9 cellular contexts compared by ENCODE assay signal in the genomic region with DNA sequence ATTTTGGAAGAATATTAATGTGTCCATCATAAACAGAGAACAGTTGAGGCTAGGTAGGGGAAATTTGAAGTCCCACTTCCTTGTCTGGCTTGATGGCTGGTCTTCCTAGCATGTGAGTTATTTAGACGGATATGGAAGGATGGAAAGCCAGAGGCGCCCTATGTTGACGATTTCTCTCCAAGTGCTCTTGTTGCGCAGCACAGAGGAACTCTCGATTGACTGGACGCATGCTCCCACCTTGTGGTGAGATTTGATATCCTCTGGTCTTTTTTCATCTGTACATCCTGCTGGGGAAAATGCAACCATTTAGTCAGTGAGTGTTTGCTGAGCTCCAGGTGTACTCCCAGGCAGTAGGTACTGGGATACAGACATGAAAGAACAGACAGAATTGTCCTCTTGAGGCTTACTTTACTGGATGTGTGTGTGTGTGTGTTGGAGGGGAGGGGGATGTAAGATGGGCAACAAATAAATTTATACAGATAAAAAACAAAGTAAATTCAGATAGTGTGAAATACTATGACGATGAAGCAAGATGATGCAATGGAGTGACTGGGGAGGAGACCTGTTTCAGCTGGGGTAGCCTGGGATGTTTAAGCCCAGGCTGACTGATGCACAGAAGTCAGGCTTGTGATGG.
DNase-seq lines count a peak whose midpoint lies in the region; ATAC-seq and TF ChIP-seq lines count a peak whose summit lies in the region.
"Had no signal": no experiment of that assay in that cellular context is flagged by ENCODE, and none has a peak within 500 bp of the region (broad histone marks: within the 10 kb centered on the region; RNA-seq: fewer than 3 reads in every experiment).

No MANE protein-coding gene starts in this region.

- H3K27ac ChIP-seq in KMS-11, result no peak overlapping the region
- no peak overlapping the region for H3K27ac ChIP-seq in OCI-LY7 (ENCODE audit: low read depth, low read length, poor library complexity, severe bottlenecking)
- H3K27ac ChIP-seq in spleen, result no peak overlapping the region

- DNase-seq in activated CD4-positive, alpha-beta T cell treated with anti-CD3 and anti-CD28 coated beads for 24 hours (ENCODE audit: low read depth in 2 of 2), result peak; percentile 4 to 7
- DNase-seq in activated CD4-positive, alpha-beta T cell treated with anti-CD3 and anti-CD28 coated beads for 4 hours, result no peak
- DNase-seq in OCI-LY7 (ENCODE audit: low spot score), result peak; percentile 44
- peak; percentile 85 for DNase-seq in astrocyte of the cerebellum (ENCODE audit: low read depth)
- DNase-seq in hypothalamus (lab: John Stamatoyannopoulos, UW), result peak in 44 of 51 donors; percentile 2 to 87 (median 45)
- no peak for DNase-seq in spleen

- 13 to 17% (median 14%) methylated on average over 7 of the region's 7 CpGs for WGBS in spleen, 5 donors

- ATAC-seq in GM18502 (IDR thresholded peaks at IDR 0.05; ENCODE audit: poor library complexity, unreplicated experiment), result no peak
- ATAC-seq: CD8-positive, alpha-beta T cell had no signal

- H3K79me2 ChIP-seq in KMS-11 (ENCODE audit: insufficient read depth, low read depth) (no peaks in the 10 kb centered on the region), OCI-LY7 (ENCODE audit: insufficient read depth, low read depth, low read length) (no peaks in the 10 kb centered on the region)

- H3K27me3 ChIP-seq in KMS-11 (ENCODE audit: insufficient read depth, low read depth), result no peaks in the 10 kb centered on the region
- no peaks in the 10 kb centered on the region for H3K27me3 ChIP-seq in spleen (replicated peaks in 1 of 7)

- H3K4me3 ChIP-seq in KMS-11 (IDR thresholded peaks at IDR 0.05; ENCODE audit: insufficient read depth, low read depth, low read length), result no peak overlapping the region
- no peak overlapping the region for H3K4me3 ChIP-seq in OCI-LY7 (ENCODE audit: low read depth, low read length, poor library complexity, severe bottlenecking)
- no peak overlapping the region for H3K4me3 ChIP-seq in astrocyte of the cerebellum (ENCODE audit: low read depth, low read length)
- no peak overlapping the region for H3K4me3 ChIP-seq in spleen

- POLR2A ChIA-PET in OCI-LY7 (lab: Charles Lee), result no interaction called here

- H4K20me1 ChIP-seq in KMS-11 (ENCODE audit: insufficient read depth) (no peaks in the 10 kb centered on the region), OCI-LY7 (ENCODE audit: insufficient read depth, low read length) (no peaks in the 10 kb centered on the region)

- CTCF ChIA-PET in OCI-LY7 (lab: Charles Lee; ENCODE audit: unreplicated experiment), result no interaction called here

- H3K9ac ChIP-seq in KMS-11, result no peak overlapping the region

- H3K4me1 ChIP-seq in KMS-11 (ENCODE audit: low read depth, poor library complexity, severe bottlenecking), result no peaks in the 10 kb centered on the region
- no peaks in the 10 kb centered on the region for H3K4me1 ChIP-seq in OCI-LY7 (ENCODE audit: insufficient read depth, low read length, poor library complexity, severe bottlenecking)
- peaks cover 0 to 3% (median 0%) of the 10 kb centered on the region in 6 donors for H3K4me1 ChIP-seq in spleen

- no TSS peak for BruUV-seq in OCI-LY7 (replicated peaks; lab: Mats Ljungman, UMichigan)

- no peak overlapping the region for H2AFZ ChIP-seq in KMS-11 (ENCODE audit: low read depth)
- no peak overlapping the region for H2AFZ ChIP-seq in OCI-LY7 (ENCODE audit: low read length)

- TF ChIP-seq CTCF in KMS-11 (conservative IDR thresholded peaks at IDR 0.05; ENCODE audit: low read depth, low read length), result peak; percentile 25; the same call in 1 of the 2 replicates
- peak; percentile 66 for TF ChIP-seq CTCF in OCI-LY7 (conservative IDR thresholded peaks at IDR 0.05; ENCODE audit: low read length)
- TF ChIP-seq CTCF in astrocyte of the cerebellum (IDR thresholded peaks at IDR 0.05; ENCODE audit: low read depth, low read length, missing control alignments), result peak; percentile 58
- TF ChIP-seq CTCF in spleen (IDR thresholded peaks at IDR 0.05 in 8 of 11, conservative IDR thresholded peaks at IDR 0.05 in 3 of 11), result peak; percentile 14 to 73 (median 57)

- in situ Hi-C loops in astrocyte of the cerebellum (cut with HindIII; ENCODE audit: low sequenced_read_pairs), result no loop called here

- H3K9me2 ChIP-seq in OCI-LY7 (ENCODE audit: insufficient read depth, low read length), result no peaks in the 10 kb centered on the region

- H3K4me2 ChIP-seq in KMS-11, result no peak overlapping the region
- H3K4me2 ChIP-seq in OCI-LY7 (ENCODE audit: low read length), result no peak overlapping the region

- intact Hi-C loops in OCI-LY7 (cut with micrococcal nuclease; ENCODE audit: unreplicated experiment), result no loop called here
- intact Hi-C loops in spleen (cut with DNase I; ENCODE audit: low total_unique reads), result no loop called here

- H3K36me3 ChIP-seq in KMS-11 (ENCODE audit: insufficient read depth) (no peaks in the 10 kb centered on the region), OCI-LY7 (ENCODE audit: insufficient read depth, low read length) (no peaks in the 10 kb centered on the region), spleen (no peaks in the 10 kb centered on the region)

- H3K9me3 ChIP-seq in OCI-LY7 (ENCODE audit: low read length), result no peaks in the 10 kb centered on the region
- H3K9me3 ChIP-seq in spleen, result no peaks in the 10 kb centered on the region

- TF ChIP-seq POLR2A in spleen (IDR thresholded peaks at IDR 0.05), result no peak

Comparison
In these comparisons a context has a peak if more than half of its experiments do, and no peak if none do; other contexts are left out.
1. DNase-seq: peak in activated CD4-positive, alpha-beta T cell treated with anti-CD3 and anti-CD28 coated beads for 24 hours (2 of 2), OCI-LY7 (single experiment), astrocyte of the cerebellum (single experiment) and hypothalamus (44 of 51); none in activated CD4-positive, alpha-beta T cell treated with anti-CD3 and anti-CD28 coated beads for 4 hours (0 of 2) and spleen (single experiment).
2. Peak in every context shown above with its lines, with median percentiles within 50 percentile points of each other: CTCF ChIP-seq.